ENCODE assay signal across 17 cellular contexts in the genomic region with DNA sequence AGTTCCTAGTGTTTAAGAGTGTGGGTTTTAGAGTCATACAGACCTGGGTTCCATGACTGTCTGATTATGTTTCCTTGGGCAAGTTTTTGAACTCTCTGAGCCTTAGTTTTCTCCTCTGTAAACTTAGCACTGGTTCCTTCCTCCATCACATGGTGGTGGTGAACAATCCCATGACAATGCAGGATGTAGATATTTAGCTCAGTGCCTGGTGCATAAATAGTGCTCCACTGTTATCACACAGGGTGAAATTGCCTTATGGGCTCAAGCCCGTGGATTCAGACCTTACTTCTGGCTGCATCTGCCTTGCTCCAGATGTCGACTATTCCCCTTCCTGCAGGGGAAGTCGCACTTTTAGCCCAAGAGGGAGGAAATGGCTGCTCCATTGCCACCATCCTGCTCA.
DNase-seq lines count a peak whose midpoint lies in the region; ATAC-seq, FAIRE-seq and TF ChIP-seq lines count a peak whose summit lies in the region.
"Had no signal": no experiment of that assay in that cellular context is flagged by ENCODE, and none has a peak within 500 bp of the region (broad histone marks: within the 10 kb centered on the region; RNA-seq: fewer than 3 reads in every experiment).

No MANE protein-coding gene starts in this region.

- H3K27ac ChIP-seq in keratinocyte (ENCODE audit: control insufficient read depth, insufficient read depth, low read length) (no peak overlapping the region), right lobe of liver (no peak overlapping the region)

- no peaks in the 10 kb centered on the region for H3K9me1 ChIP-seq in keratinocyte (ENCODE audit: control insufficient read depth, extremely low read depth, insufficient read depth, low read length)

- no peak overlapping the region for H3K9ac ChIP-seq in keratinocyte (ENCODE audit: control insufficient read depth, extremely low read depth, insufficient read depth, low read length)

- H3K36me3 ChIP-seq in keratinocyte (ENCODE audit: control insufficient read depth in 2 of 2, extremely low read depth in 1 of 2, insufficient read depth in 2 of 2, low read length in 2 of 2) (no peaks in the 10 kb centered on the region), BE2C (no peaks in the 10 kb centered on the region), right lobe of liver (no peaks in the 10 kb centered on the region)

- H3K4me2 ChIP-seq in keratinocyte (ENCODE audit: control insufficient read depth, extremely low read depth, insufficient read depth, low read depth, low read length), result peak overlapping the region; percentile 9
- H3K4me2 ChIP-seq: GM23338 had no signal

- H3K27me3 ChIP-seq in keratinocyte (ENCODE audit: control insufficient read depth, extremely low read depth, insufficient read depth, low read length) (no peaks in the 10 kb centered on the region), BE2C (no peaks in the 10 kb centered on the region), right lobe of liver (no peaks in the 10 kb centered on the region)

- peaks cover 55% of the 10 kb centered on the region for H3K4me1 ChIP-seq in keratinocyte (ENCODE audit: control insufficient read depth, extremely low read depth, insufficient read depth, low read length)
- no peaks in the 10 kb centered on the region for H3K4me1 ChIP-seq in BE2C
- H3K4me1 ChIP-seq in right lobe of liver, result no peaks in the 10 kb centered on the region

- TF ChIP-seq POLR2A in right lobe of liver (IDR thresholded peaks at IDR 0.05), result no peak
- TF ChIP-seq POLR2A in GM12891 (IDR thresholded peaks at IDR 0.05; ENCODE audit: low read depth, low read length), result no peak

- no peak overlapping the region for H2AFZ ChIP-seq in keratinocyte (ENCODE audit: control insufficient read depth, low read length)
- H2AFZ ChIP-seq: GM23338 had no signal

- H3K79me2 ChIP-seq in keratinocyte (ENCODE audit: control insufficient read depth, insufficient read depth, low read length), result peaks cover 29% of the 10 kb centered on the region

- no peak for ATAC-seq in right lobe of liver

- DNase-seq in ELR (ENCODE audit: low read depth), result peak; percentile 12
- peak; percentile 43 for DNase-seq in NCI-H69 (lab: John Stamatoyannopoulos, UW)
- DNase-seq in SK-MEL-5 (ENCODE audit: low read depth, low spot score), result peak; percentile 66
- DNase-seq in keratinocyte (ENCODE audit: low read depth, low spot score), result no peak
- DNase-seq in BE2C, result no peak
- DNase-seq in right lobe of liver, result no peak
- DNase-seq in GM12891 (ENCODE audit: insufficient read length, low spot score), result no peak
- DNase-seq: ACHN; C1 segment of cervical spinal cord; Calu3; CD4-positive, alpha-beta T cell; DMS153; DMS79 treated with DMSO at 0.1 percent for 48 hours; EL; GDM1; H9 had no signal

- FAIRE-seq in keratinocyte (lab: Jason Lieb, UNC) (peak; percentile 69), GM12891 (lab: Jason Lieb, UNC) (no peak)

- in situ Hi-C loops in SK-MEL-5 (cut with HindIII; ENCODE audit: low pct_unique_long_range_greater_than_20kb, low sequenced_read_pairs), result no loop called here

- TF ChIP-seq CTCF in keratinocyte (optimal IDR thresholded peaks at IDR 0.05 in 1 of 3, IDR thresholded peaks at IDR 0.05 in 1 of 3, conservative IDR thresholded peaks at IDR 0.05 in 1 of 3; ENCODE audit: extremely low read depth in 1 of 3, insufficient read depth in 2 of 3, low read length in 3 of 3) (no peak), BE2C (IDR thresholded peaks at IDR 0.05; ENCODE audit: low read depth, low read length) (no peak), right lobe of liver (IDR thresholded peaks at IDR 0.05) (no peak)

- no CpG with 5 or more reads among the region's 3 CpGs for WGBS in right lobe of liver (ENCODE audit: insufficient coverage, low coverage, low lambda C conversion rate, missing lambda C conversion rate)

- dilution Hi-C loops in keratinocyte (cut with MboI; ENCODE audit: extremely low pct_ligation_motif_present, low sequenced_read_pairs), result no loop called here

- intact Hi-C loops in right lobe of liver (cut with DNase I), result no loop called here

- H3K4me3 ChIP-seq in keratinocyte (ENCODE audit: control insufficient read depth in 2 of 3, extremely low read depth in 1 of 3, insufficient read depth in 2 of 3, low read depth in 1 of 3, low read length in 3 of 3) (no peak overlapping the region), BE2C (ENCODE audit: low read depth, low read length) (no peak overlapping the region), right lobe of liver (no peak overlapping the region)
- H3K4me3 ChIP-seq: GM23338 had no signal

- no peaks in the 10 kb centered on the region for H4K20me1 ChIP-seq in keratinocyte (ENCODE audit: control insufficient read depth, extremely low read depth, insufficient read depth, low read length)

- no peaks in the 10 kb centered on the region for H3K9me3 ChIP-seq in keratinocyte (ENCODE audit: control insufficient read depth, low read depth, low read length)
- H3K9me3 ChIP-seq in BE2C, result no peaks in the 10 kb centered on the region
- H3K9me3 ChIP-seq in right lobe of liver, result no peaks in the 10 kb centered on the region

TF ChIP-seq in GM12891, 5 proteins besides CTCF, POLR2A, EP300 and RAD21:
- no peak for TF ChIP-seq POLR2AphosphoS5 (IDR thresholded peaks at IDR 0.05; ENCODE audit: low read depth, low read length)
- no peak for TF ChIP-seq POU2F2 (IDR thresholded peaks at IDR 0.05; ENCODE audit: low read depth, low read length)
- TF ChIP-seq PAX5 (IDR thresholded peaks at IDR 0.05; ENCODE audit: insufficient read depth, low read length, severe bottlenecking), result no peak
- TF ChIP-seq SPI1 (IDR thresholded peaks at IDR 0.05; ENCODE audit: low read depth, low read length), result no peak

Comparison
In these comparisons a context has a peak if more than half of its experiments do, and no peak if none do; other contexts are left out.
1. DNase-seq: peak in ELR (single experiment), NCI-H69 (single experiment) and SK-MEL-5 (single experiment); none in keratinocyte (single experiment), BE2C (single experiment), right lobe of liver (0 of 3) and GM12891 (single experiment).